ENCODE assay signal across 1 cellular context in genomic region chr11:65500262-65501004, GRCh38.
TF ChIP-seq lines count a peak whose summit lies in the region.

No MANE protein-coding gene starts in this region.

TF ChIP-seq in HepG2, 621 proteins besides CTCF, POLR2A, EP300 and RAD21 (continued from another document and continues in another):
- no peak for TF ChIP-seq CHD2 (IDR thresholded peaks at IDR 0.05; ENCODE audit: low read depth, low read length)
- TF ChIP-seq ZNF513 (CRISPR knock-in tag; conservative IDR thresholded peaks at IDR 0.05) = no peak
- TF ChIP-seq SOX13 (IDR thresholded peaks at IDR 0.05) = no peak
- TF ChIP-seq SOX13 (CRISPR knock-in tag; conservative IDR thresholded peaks at IDR 0.05 in 1 of 2, IDR thresholded peaks at IDR 0.05 in 1 of 2) = no peak
- TF ChIP-seq ZNF687 (CRISPR knock-in tag; IDR thresholded peaks at IDR 0.05) = peak; percentile 29; the same call in 1 of the 2 replicates
- TF ChIP-seq ZFP1 (CRISPR knock-in tag; IDR thresholded peaks at IDR 0.05) = no peak
- peak; percentile 64; the same call in 1 of the 2 replicates for TF ChIP-seq ZNF75D (CRISPR knock-in tag; IDR thresholded peaks at IDR 0.05; ENCODE audit: borderline replicate concordance)
- TF ChIP-seq ZNF225 (CRISPR knock-in tag; IDR thresholded peaks at IDR 0.05) = no peak
- TF ChIP-seq GPN1 (CRISPR knock-in tag; IDR thresholded peaks at IDR 0.05; ENCODE audit: borderline replicate concordance) = no peak
- TF ChIP-seq MBNL3 (CRISPR knock-in tag; conservative IDR thresholded peaks at IDR 0.05) = no peak
- no peak for TF ChIP-seq ZNF780A (CRISPR knock-in tag; IDR thresholded peaks at IDR 0.05)
- 0 out of 2 replicates have a peak, but pooled peaks have one; percentile 27 for TF ChIP-seq KMT2A (CRISPR knock-in tag; IDR thresholded peaks at IDR 0.05)
- no peak for TF ChIP-seq ZFP41 (CRISPR knock-in tag; IDR thresholded peaks at IDR 0.05; ENCODE audit: borderline replicate concordance)
- no peak for TF ChIP-seq NFYC (CRISPR knock-in tag; IDR thresholded peaks at IDR 0.05)
- TF ChIP-seq ZNF503 (CRISPR knock-in tag; IDR thresholded peaks at IDR 0.05) = no peak
- TF ChIP-seq ZEB1 (IDR thresholded peaks at IDR 0.05; ENCODE audit: insufficient replicate concordance, low read depth) = no peak
- TF ChIP-seq ZNF382 (CRISPR knock-in tag; IDR thresholded peaks at IDR 0.05; ENCODE audit: borderline replicate concordance) = no peak
- TF ChIP-seq ZNF205 (CRISPR knock-in tag; IDR thresholded peaks at IDR 0.05) = 0 out of 2 replicates have a peak, but pooled peaks have one; percentile 51
- TF ChIP-seq ZNF362 (CRISPR knock-in tag; IDR thresholded peaks at IDR 0.05; ENCODE audit: borderline replicate concordance) = no peak
- TF ChIP-seq ZNF580 (CRISPR knock-in tag; IDR thresholded peaks at IDR 0.05; ENCODE audit: borderline replicate concordance, low read depth) = no peak
- TF ChIP-seq DR1 (CRISPR knock-in tag; IDR thresholded peaks at IDR 0.05) = no peak
- TF ChIP-seq SIX4 (CRISPR knock-in tag; IDR thresholded peaks at IDR 0.05) = no peak
- no peak for TF ChIP-seq HNF1B (CRISPR knock-in tag; IDR thresholded peaks at IDR 0.05)
- 0 out of 2 replicates have a peak, but pooled peaks have one; percentile 28 for TF ChIP-seq ZNF574 (CRISPR knock-in tag; IDR thresholded peaks at IDR 0.05)
- TF ChIP-seq POLR2AphosphoS5 (IDR thresholded peaks at IDR 0.05; ENCODE audit: low read depth, low read length) = peak; percentile 58
- TF ChIP-seq RBFOX2 (IDR thresholded peaks at IDR 0.05; ENCODE audit: low read depth, low read length) = peak; percentile 63; the same call in 1 of the 2 replicates
- TF ChIP-seq ARID3A (IDR thresholded peaks at IDR 0.05; ENCODE audit: low read depth, low read length) = no peak
- no peak for TF ChIP-seq NFRKB (IDR thresholded peaks at IDR 0.05)
- TF ChIP-seq ZNF274 (CRISPR knock-in tag; IDR thresholded peaks at IDR 0.05) = no peak
- no peak for TF ChIP-seq ARHGAP35 (CRISPR knock-in tag; IDR thresholded peaks at IDR 0.05; ENCODE audit: borderline replicate concordance)
- TF ChIP-seq ZNF512 (CRISPR knock-in tag; IDR thresholded peaks at IDR 0.05) = peak; percentile 74; the same call in 1 of the 2 replicates
- TF ChIP-seq SAP130 (CRISPR knock-in tag; IDR thresholded peaks at IDR 0.05; ENCODE audit: low read depth) = peak; percentile 58
- peak; percentile 55; the same call in 1 of the 2 replicates for TF ChIP-seq SIN3A (IDR thresholded peaks at IDR 0.05; ENCODE audit: borderline replicate concordance, low read depth, low read length)
- TF ChIP-seq ZKSCAN5 (CRISPR knock-in tag; IDR thresholded peaks at IDR 0.05) = no peak
- no peak for TF ChIP-seq ZNF350 (CRISPR knock-in tag; IDR thresholded peaks at IDR 0.05; ENCODE audit: borderline replicate concordance, low read depth)
- TF ChIP-seq ZNF607 (CRISPR knock-in tag; IDR thresholded peaks at IDR 0.05; ENCODE audit: borderline replicate concordance) = 0 out of 2 replicates have a peak, but pooled peaks have one; percentile 49
- 0 out of 2 replicates have a peak, but pooled peaks have one; percentile 46 for TF ChIP-seq MXD4 (CRISPR knock-in tag; IDR thresholded peaks at IDR 0.05)
- TF ChIP-seq TCF12 (IDR thresholded peaks at IDR 0.05) = no peak
- no peak for TF ChIP-seq TCF12 (CRISPR knock-in tag; IDR thresholded peaks at IDR 0.05)
- TF ChIP-seq THAP9 (CRISPR knock-in tag; IDR thresholded peaks at IDR 0.05; ENCODE audit: borderline replicate concordance) = no peak
